ENCODE assay signal across 8 cellular contexts in genomic region chr11:68127791-68128681, GRCh38. TPM values are rescaled to one million over a fixed set of nuclear protein-coding genes. Genes with fewer than 3 reads are reported as not detected.
DNase-seq lines count a peak whose midpoint lies in the region; ATAC-seq, FAIRE-seq and TF ChIP-seq lines count a peak whose summit lies in the region.

No MANE protein-coding gene starts in this region.

- no peak overlapping the region for H3K27ac Mint-ChIP-seq in activated naive CD8-positive, alpha-beta T cell treated with anti-CD3 and anti-CD28 coated beads, Interleukin-2, amount 50 U/mL, for 24 hours

- FAIRE-seq in H1 (lab: Jason Lieb, UNC), result no peak

- H3K14ac ChIP-seq in H1 (ENCODE audit: insufficient read length), result peak overlapping the region; percentile 82

- H3K9me3 ChIP-seq in H1 (ENCODE audit: insufficient read depth in 2 of 2, low read depth in 1 of 2, low read length in 1 of 2) (peaks cover 19 to 25% of the 10 kb centered on the region in 2 experiments), right lobe of liver (no peaks in the 10 kb centered on the region), testis (no peaks in the 10 kb centered on the region)

- H3K36me3 ChIP-seq in H1 (ENCODE audit: control insufficient read depth in 2 of 4, insufficient read depth in 4 of 4, low read length in 3 of 4) (no peaks in the 10 kb centered on the region; a peak in 1 of 8 replicates), right lobe of liver (no peaks in the 10 kb centered on the region), testis (ENCODE audit: low read depth, missing control alignments) (no peaks in the 10 kb centered on the region)

- H2BK12ac ChIP-seq in H1 (ENCODE audit: low read depth, low read length), result peak overlapping the region; percentile 94

- intact Hi-C loops in right lobe of liver (cut with DNase I), result no loop called here
- intact Hi-C loops in testis (cut with DNase I; ENCODE audit: low total_unique reads), result no loop called here

- peak; percentile 83 to 94 for TF ChIP-seq EP300 in H1 (IDR thresholded peaks at IDR 0.05; ENCODE audit: borderline replicate concordance in 1 of 2, low read depth in 2 of 2, low read length in 2 of 2)

- H3K79me2 ChIP-seq in H1 (ENCODE audit: control insufficient read depth in 1 of 2, insufficient read depth in 2 of 2, low read length in 2 of 2), result 0 out of 4 replicates have a peak, but pooled peaks cover 0 to 3% of the 10 kb centered on the region in 2 experiments

- peak overlapping the region; percentile 99 for H4K5ac ChIP-seq in H1 (ENCODE audit: insufficient read length, low read depth, low read length)

- H3K27me3 Mint-ChIP-seq in activated naive CD8-positive, alpha-beta T cell treated with anti-CD3 and anti-CD28 coated beads, Interleukin-2, amount 50 U/mL, for 24 hours, result peaks cover 13% of the 10 kb centered on the region

- CTCF ChIA-PET in H1 (lab: Charles Lee; ENCODE audit: partially characterized antibody), result interaction anchor here (1.1 to 2.4 kb wide), 5 partner anchors 11 to 81 kb away, joined by 3 to 10 read pairs (median 5); no protein-coding TSS in a partner anchor

- H3K23me2 ChIP-seq in H1 (ENCODE audit: low read depth, low read length), result no peaks in the 10 kb centered on the region; the same call in 1 of the 2 replicates

- no peaks in the 10 kb centered on the region; the same call in 1 of the 2 replicates for H3K79me1 ChIP-seq in H1 (ENCODE audit: low read depth, low read length)

- POLR2A ChIA-PET in H1 (lab: Charles Lee; ENCODE audit: partially characterized antibody), result interaction anchor here (0.8 to 4.8 kb wide), 14 partner anchors 9 to 87 kb away, joined by 3 to 52 read pairs (median 4); no protein-coding TSS in a partner anchor

- H3K56ac ChIP-seq in H1 (replicated peaks; ENCODE audit: insufficient read length, low read depth, low read length), result peak overlapping the region; percentile 82

- H3K4ac ChIP-seq in H1 (replicated peaks; ENCODE audit: insufficient read length, low read depth, low read length), result peak overlapping the region; percentile 100

- peak overlapping the region; percentile 88 for H2BK20ac ChIP-seq in H1 (ENCODE audit: low read length)

- H4K20me1 ChIP-seq in H1 (replicated peaks in 1 of 2; ENCODE audit: control insufficient read depth in 1 of 2, insufficient read depth in 2 of 2, low read length in 2 of 2), result no peaks in the 10 kb centered on the region

- H2AK5ac ChIP-seq in H1 (ENCODE audit: low read depth, low read length), result peak overlapping the region; percentile 92

- peak overlapping the region; percentile 100 for H4K91ac ChIP-seq in H1 (replicated peaks; ENCODE audit: insufficient read length, low read length)

- H3K9me3 Mint-ChIP-seq in activated naive CD8-positive, alpha-beta T cell treated with anti-CD3 and anti-CD28 coated beads, Interleukin-2, amount 50 U/mL, for 24 hours, result peaks cover 11% of the 10 kb centered on the region

- peak; percentile 18 to 37; a peak in 2 of 4 replicates for TF ChIP-seq RAD21 in H1 (IDR thresholded peaks at IDR 0.05 in 1 of 2, conservative IDR thresholded peaks at IDR 0.05 in 1 of 2; ENCODE audit: low read depth in 2 of 2, low read length in 2 of 2)

- peak overlapping the region; percentile 99 for H2BK5ac ChIP-seq in H1 (ENCODE audit: low read depth, low read length)

- TF ChIP-seq POLR2A in H1 (IDR thresholded peaks at IDR 0.05; ENCODE audit: control extremely low read depth in 1 of 2, low read depth in 2 of 2, low read length in 2 of 2) (no peak), right lobe of liver (IDR thresholded peaks at IDR 0.05) (no peak), testis (IDR thresholded peaks at IDR 0.05) (no peak)

- H3K27ac ChIP-seq in H1 (ENCODE audit: low read depth, low read length) (peak overlapping the region; percentile 91), right lobe of liver (peak overlapping the region; percentile 57 to 79 (median 78)), testis (peak overlapping the region; percentile 74 to 85)

- ATAC-seq in right lobe of liver (peak; percentile 75 to 89 (median 82)), GM18517 (IDR thresholded peaks at IDR 0.05; ENCODE audit: unreplicated experiment) (no peak)
- ATAC-seq in activated naive CD8-positive, alpha-beta T cell treated with anti-CD3 and anti-CD28 coated beads, Interleukin-2, amount 50 U/mL, for 24 hours, result no peak

- peak overlapping the region; percentile 56 to 70 for H3K4me2 ChIP-seq in H1 (ENCODE audit: insufficient read depth in 1 of 2, low read depth in 2 of 2, low read length in 2 of 2)

- peak overlapping the region in 3 of 4 experiments; percentile 35 to 54 (median 53); a peak in 6 of 7 replicates for H3K9ac ChIP-seq in H1 (replicated peaks in 1 of 4; ENCODE audit: extremely low read depth in 1 of 4, low read depth in 3 of 4, low read length in 3 of 4)

- 9% methylated on average over 17 of the region's 48 CpGs; no CpG with 5 or more reads in 1 of the 2 experiments for WGBS in H1 (ENCODE audit: extremely low coverage in 1 of 2, insufficient coverage in 1 of 2, insufficient read length in 1 of 2, insufficient replicate concordance in 2 of 2, low coverage in 1 of 2, low lambda C conversion rate in 2 of 2, missing lambda C conversion rate in 1 of 2), 2 experiments
- WGBS in right lobe of liver (ENCODE audit: insufficient coverage, low coverage, low lambda C conversion rate, missing lambda C conversion rate), result 10% methylated on average over 17 of the region's 48 CpGs
- 18 to 70% methylated on average over 2 to 23 of the region's 48 CpGs for WGBS in testis, 2 donors

- no peaks in the 10 kb centered on the region for H3K27me3 ChIP-seq in H1 (replicated peaks in 1 of 4; ENCODE audit: control insufficient read depth in 3 of 4, extremely low read depth in 1 of 4, insufficient read depth in 3 of 4, low read length in 3 of 4)
- no peaks in the 10 kb centered on the region for H3K27me3 ChIP-seq in right lobe of liver
- no peaks in the 10 kb centered on the region for H3K27me3 ChIP-seq in testis

- peaks cover 7% of the 10 kb centered on the region for H3K36me3 Mint-ChIP-seq in activated naive CD8-positive, alpha-beta T cell treated with anti-CD3 and anti-CD28 coated beads, Interleukin-2, amount 50 U/mL, for 24 hours (ENCODE audit: low read depth)

- H2AFZ ChIP-seq in H1 (ENCODE audit: low read length), result no peak overlapping the region

- H2BK15ac ChIP-seq in H1 (ENCODE audit: low read length), result peak overlapping the region; percentile 24; the same call in 1 of the 2 replicates

- H3K4me1 ChIP-seq in H1 (replicated peaks in 1 of 4; ENCODE audit: control insufficient read depth in 3 of 4, insufficient read depth in 4 of 4, low read length in 3 of 4) (peaks cover 14 to 34% (median 23%) of the 10 kb centered on the region in 4 experiments), right lobe of liver (peaks cover 0 to 34% (median 15%) of the 10 kb centered on the region in 4 donors), testis (peaks cover 34% of the 10 kb centered on the region)

- H2BK120ac ChIP-seq in H1 (replicated peaks; ENCODE audit: low read depth, low read length), result peak overlapping the region; percentile 99

- no peak overlapping the region for H3K4me3 Mint-ChIP-seq in activated naive CD8-positive, alpha-beta T cell treated with anti-CD3 and anti-CD28 coated beads, Interleukin-2, amount 50 U/mL, for 24 hours

- no peaks in the 10 kb centered on the region for H3K4me1 Mint-ChIP-seq in activated naive CD8-positive, alpha-beta T cell treated with anti-CD3 and anti-CD28 coated beads, Interleukin-2, amount 50 U/mL, for 24 hours

- DNase-seq in HuH-7.5 (ENCODE audit: low spot score), result peak; percentile 98
- peak; percentile 94 to 96 for DNase-seq in H1 (ENCODE audit: low read depth in 1 of 2, low spot score in 2 of 2)
- DNase-seq in right lobe of liver, result peak; percentile 69 to 87 (median 83)
- peak; percentile 77 for DNase-seq in testis
- DNase-seq in NCI-H446 (lab: John Stamatoyannopoulos, UW), result no peak
- DNase-seq in NCI-H510A (lab: John Stamatoyannopoulos, UW), result no peak
- no peak for DNase-seq in activated naive CD8-positive, alpha-beta T cell treated with anti-CD3 and anti-CD28 coated beads, Interleukin-2, amount 50 U/mL, for 24 hours

- H3K18ac ChIP-seq in H1 (ENCODE audit: extremely low read depth, low read length), result peak overlapping the region; percentile 99

- H3K23ac ChIP-seq in H1 (ENCODE audit: insufficient read length), result no peak overlapping the region

- H4K8ac ChIP-seq in H1 (ENCODE audit: extremely low read depth, insufficient read depth, low read length), result peak overlapping the region; percentile 94

- TF ChIP-seq CTCF in H1 (IDR thresholded peaks at IDR 0.05; ENCODE audit: control extremely low read depth in 1 of 3, insufficient read depth in 1 of 3, low read depth in 1 of 3, low read length in 3 of 3) (peak in 1 of 3 experiments; percentile 7; a peak in 1 of 4 replicates), right lobe of liver (IDR thresholded peaks at IDR 0.05) (no peak), testis (IDR thresholded peaks at IDR 0.05) (no peak)

- H3K4me3 ChIP-seq in H1 (ENCODE audit: extremely low read depth in 1 of 4, insufficient read depth in 2 of 4, low read depth in 3 of 4, low read length in 4 of 4) (peak overlapping the region in 3 of 4 experiments; percentile 25 to 51 (median 42); a peak in 4 of 8 replicates), right lobe of liver (peak overlapping the region; percentile 42 to 57 (median 50)), testis (peak overlapping the region; percentile 52 to 63)

TF ChIP-seq in H1, 55 proteins besides CTCF, POLR2A, EP300 and RAD21 (continues in another document):
- TF ChIP-seq CHD2 (IDR thresholded peaks at IDR 0.05; ENCODE audit: low read length), result peak; percentile 65; the same call in 1 of the 2 replicates
- no peak for TF ChIP-seq ATF3 (IDR thresholded peaks at IDR 0.05; ENCODE audit: insufficient read depth, low read depth, low read length)
- TF ChIP-seq CBX8 (IDR thresholded peaks at IDR 0.05; ENCODE audit: borderline replicate concordance, low read depth, low read length), result no peak
- TF ChIP-seq SP1 (IDR thresholded peaks at IDR 0.05; ENCODE audit: low read depth, low read length), result peak; percentile 94
- TF ChIP-seq SRF (IDR thresholded peaks at IDR 0.05; ENCODE audit: low read depth, low read length), result no peak

RNA-seq across cellular contexts. Expression of gene CHKA, which starts 6.8 kb away (rescaled TPM):
- 86.6 and 88.6 TPM in 2 replicates for total RNA-seq in H1 (2021; fragmentation: NEBNext Ultra II Directional; extraction: Animal tissue kit (Norgen Biotek cat#: 25700))
- polyA plus RNA-seq in H1 (2011; rRNA removed) (56.1 and 61.2 TPM in 2 replicates), testis (ENCODE audit: insufficient read depth, low read depth, low replicate concordance) (180 TPM)
- polyA plus RNA-seq in H1 (2011; cell fraction: cytosol; rRNA removed), result 62.7 TPM
- polyA plus RNA-seq in H1 (2011; cell fraction: nucleus; rRNA removed), result 96.7 TPM
- polyA plus RNA-seq in H1 (2012, experiment 1 of 2), result 56.0 to 72.8 TPM (median 59.6 TPM) in 4 replicates
- 46.0 TPM for polyA plus RNA-seq in H1 (2012, experiment 2 of 2)
- polyA plus RNA-seq in H1 (2013, experiment 1 of 2), result 42.8 TPM
- polyA plus RNA-seq in H1 (2013, experiment 2 of 2), result 38.7 TPM
- polyA minus RNA-seq in H1 (2011; rRNA and poly(A)+ RNA removed), result 65.2 and 77.4 TPM in 2 replicates
- 39.8 TPM for polyA minus RNA-seq in H1 (2011; cell fraction: cytosol; rRNA and poly(A)+ RNA removed)
- polyA minus RNA-seq in H1 (2011; cell fraction: nucleus; rRNA and poly(A)+ RNA removed), result 69.2 TPM
- total RNA-seq in right lobe of liver (10 to 100 TPM; 15.1 to 35.8 (median 28.5) TPM), testis (100 to 1,000 TPM; 145 to 200 TPM)

Comparison
In these comparisons a context has a peak if more than half of its experiments do, and no peak if none do; other contexts are left out.
1. DNase-seq: peak in HuH-7.5 (single experiment), H1 (2 of 2), right lobe of liver (3 of 3) and testis (single experiment); none in NCI-H446 (0 of 2), NCI-H510A (single experiment) and activated naive CD8-positive, alpha-beta T cell treated with anti-CD3 and anti-CD28 coated beads, Interleukin-2, amount 50 U/mL, for 24 hours (single experiment).
2. ATAC-seq: peak in right lobe of liver (4 of 4); none in GM18517 (single experiment) and activated naive CD8-positive, alpha-beta T cell treated with anti-CD3 and anti-CD28 coated beads, Interleukin-2, amount 50 U/mL, for 24 hours (single experiment).
3. Peak in every context shown above with its lines, with median percentiles within 50 percentile points of each other: H3K27ac ChIP-seq and H3K4me3 ChIP-seq.